ENCODE assay signal across 20 cellular contexts in genomic region chr14:79758985-79759384, GRCh38.
DNase-seq lines count a peak whose midpoint lies in the region; ATAC-seq and TF ChIP-seq lines count a peak whose summit lies in the region.
"Had no signal": no experiment of that assay in that cellular context is flagged by ENCODE, and none has a peak within 500 bp of the region (broad histone marks: within the 10 kb centered on the region; RNA-seq: fewer than 3 reads in every experiment).

No MANE protein-coding gene starts in this region.

- peaks cover 0 to 24% (median 0%) of the 10 kb centered on the region in 11 experiments; a peak in 4 of 22 replicates for H3K27me3 ChIP-seq in BLaER1 treated with 17β-estradiol and CSF1 and Interleukin-3, amounts not matched to agents 10 nM and 100 nM
- no peaks in the 10 kb centered on the region for H3K27me3 ChIP-seq in KMS-11 (ENCODE audit: insufficient read depth, low read depth)
- H3K27me3 ChIP-seq in body of pancreas, result peaks cover 0 to 4% of the 10 kb centered on the region in 2 donors
- H3K27me3 ChIP-seq in upper lobe of right lung, result no peaks in the 10 kb centered on the region

- peaks cover 15% of the 10 kb centered on the region for H3K4me1 Mint-ChIP-seq in mesothelial cell of epicardium
- H3K4me1 Mint-ChIP-seq: IgD-negative memory B cell had no signal

- no peak overlapping the region for H3K27ac ChIP-seq in BLaER1 treated with 17β-estradiol and CSF1 and Interleukin-3, amounts not matched to agents 10 nM and 100 nM
- H3K27ac ChIP-seq in KMS-11, result no peak overlapping the region
- H3K27ac ChIP-seq in body of pancreas, result no peak overlapping the region
- H3K27ac ChIP-seq in upper lobe of right lung, result no peak overlapping the region

- no peak overlapping the region for H3K27ac Mint-ChIP-seq in mesothelial cell of epicardium
- H3K27ac Mint-ChIP-seq: CD8-positive, alpha-beta T cell; HFFc6; IgD-negative memory B cell had no signal

- H3K4me1 ChIP-seq in BLaER1 treated with 17β-estradiol and CSF1 and Interleukin-3, amounts not matched to agents 10 nM and 100 nM, result peaks cover 0 to 27% (median 16%) of the 10 kb centered on the region in 10 experiments; a peak in 15 of 20 replicates
- H3K4me1 ChIP-seq in KMS-11 (ENCODE audit: low read depth, poor library complexity, severe bottlenecking), result peaks cover 17% of the 10 kb centered on the region
- peaks cover 5% of the 10 kb centered on the region for H3K4me1 ChIP-seq in body of pancreas
- H3K4me1 ChIP-seq in upper lobe of right lung, result no peaks in the 10 kb centered on the region

- H3K27me3 Mint-ChIP-seq in mesothelial cell of epicardium (ENCODE audit: low read depth), result no peaks in the 10 kb centered on the region
- H3K27me3 Mint-ChIP-seq: IgD-negative memory B cell had no signal

- no peaks in the 10 kb centered on the region for H4K20me1 ChIP-seq in BLaER1 treated with 17β-estradiol and CSF1 and Interleukin-3, amounts not matched to agents 10 nM and 100 nM
- no peaks in the 10 kb centered on the region for H4K20me1 ChIP-seq in KMS-11 (ENCODE audit: insufficient read depth)

- H3K36me3 ChIP-seq in BLaER1 treated with 17β-estradiol and CSF1 and Interleukin-3, amounts not matched to agents 10 nM and 100 nM, result no peaks in the 10 kb centered on the region
- H3K36me3 ChIP-seq in KMS-11 (ENCODE audit: insufficient read depth) (no peaks in the 10 kb centered on the region), body of pancreas (replicated peaks in 1 of 2; ENCODE audit: insufficient read depth in 1 of 2, low read depth in 2 of 2) (no peaks in the 10 kb centered on the region), upper lobe of right lung (no peaks in the 10 kb centered on the region)

- no peaks in the 10 kb centered on the region for H3K79me2 ChIP-seq in KMS-11 (ENCODE audit: insufficient read depth, low read depth)

- H3K9ac ChIP-seq in BLaER1 treated with 17β-estradiol and CSF1 and Interleukin-3, amounts not matched to agents 10 nM and 100 nM, result no peak overlapping the region
- H3K9ac ChIP-seq in KMS-11, result no peak overlapping the region

- ATAC-seq in HG03442 (IDR thresholded peaks at IDR 0.05; ENCODE audit: unreplicated experiment), result no peak
- ATAC-seq in body of pancreas, result no peak
- ATAC-seq in upper lobe of right lung, result no peak
- ATAC-seq: CD8-positive, alpha-beta T cell; HCT116; HepG2 had no signal

- H3K9me3 ChIP-seq in BLaER1 treated with 17β-estradiol and CSF1 and Interleukin-3, amounts not matched to agents 10 nM and 100 nM (replicated peaks in 1 of 11), result peaks cover 0 to 22% (median 10%) of the 10 kb centered on the region in 11 experiments; a peak in 11 of 22 replicates
- H3K9me3 ChIP-seq in body of pancreas (no peaks in the 10 kb centered on the region), upper lobe of right lung (no peaks in the 10 kb centered on the region)

- H3K4me2 ChIP-seq in BLaER1 treated with 17β-estradiol and CSF1 and Interleukin-3, amounts not matched to agents 10 nM and 100 nM, result peak overlapping the region in 7 of 11 experiments; percentile 19 to 52 (median 36); a peak in 10 of 22 replicates
- peak overlapping the region; percentile 54 for H3K4me2 ChIP-seq in KMS-11

- DNase-seq in MV-4-11 (lab: John Stamatoyannopoulos, UW) (peak; percentile 72), amniotic epithelial cell (ENCODE audit: low read depth) (peak; percentile 6), body of pancreas (no peak), upper lobe of right lung (no peak), mesothelial cell of epicardium (ENCODE audit: low spot score in 2 of 2, unreplicated experiment in 2 of 2) (no peak)
- DNase-seq: AML-193; Calu3; CD8-positive, alpha-beta T cell; DMS79 treated with DMSO at 0.1 percent for 48 hours; EL; GOT3; H7; HFFc6; KBM-7 had no signal

- TF ChIP-seq POLR2A in body of pancreas (IDR thresholded peaks at IDR 0.05), result no peak

- H3K36me3 Mint-ChIP-seq in mesothelial cell of epicardium, result peaks cover 6% of the 10 kb centered on the region
- H3K36me3 Mint-ChIP-seq: CD8-positive, alpha-beta T cell; IgD-negative memory B cell had no signal

- intact Hi-C loops in body of pancreas (cut with DNase I), result no loop called here
- intact Hi-C loops in upper lobe of right lung (cut with DNase I), result no loop called here

- H3K9me3 Mint-ChIP-seq in mesothelial cell of epicardium, result peaks cover 7% of the 10 kb centered on the region

- TF ChIP-seq CTCF in KMS-11 (conservative IDR thresholded peaks at IDR 0.05; ENCODE audit: low read depth, low read length) (no peak), body of pancreas (IDR thresholded peaks at IDR 0.05) (no peak), upper lobe of right lung (IDR thresholded peaks at IDR 0.05) (no peak), mesothelial cell of epicardium (IDR thresholded peaks at IDR 0.05; ENCODE audit: unreplicated experiment) (no peak)

- no peak overlapping the region for H3K4me3 ChIP-seq in BLaER1 treated with 17β-estradiol and CSF1 and Interleukin-3, amounts not matched to agents 10 nM and 100 nM
- H3K4me3 ChIP-seq in KMS-11 (IDR thresholded peaks at IDR 0.05; ENCODE audit: insufficient read depth, low read depth, low read length) (no peak overlapping the region), body of pancreas (no peak overlapping the region), upper lobe of right lung (no peak overlapping the region)

- H2AFZ ChIP-seq in KMS-11 (ENCODE audit: low read depth), result no peak overlapping the region

- no peak overlapping the region for H3K4me3 Mint-ChIP-seq in mesothelial cell of epicardium
- H3K4me3 Mint-ChIP-seq: CD8-positive, alpha-beta T cell; HFFc6; IgD-negative memory B cell had no signal

Comparison
In these comparisons a context has a peak if more than half of its experiments do, and no peak if none do; other contexts are left out.
1. DNase-seq: peak in MV-4-11 (single experiment) and amniotic epithelial cell (single experiment); none in body of pancreas (0 of 4), upper lobe of right lung (single experiment) and mesothelial cell of epicardium (0 of 2).